ENCODE assay signal across 27 cellular contexts in the genomic region with DNA sequence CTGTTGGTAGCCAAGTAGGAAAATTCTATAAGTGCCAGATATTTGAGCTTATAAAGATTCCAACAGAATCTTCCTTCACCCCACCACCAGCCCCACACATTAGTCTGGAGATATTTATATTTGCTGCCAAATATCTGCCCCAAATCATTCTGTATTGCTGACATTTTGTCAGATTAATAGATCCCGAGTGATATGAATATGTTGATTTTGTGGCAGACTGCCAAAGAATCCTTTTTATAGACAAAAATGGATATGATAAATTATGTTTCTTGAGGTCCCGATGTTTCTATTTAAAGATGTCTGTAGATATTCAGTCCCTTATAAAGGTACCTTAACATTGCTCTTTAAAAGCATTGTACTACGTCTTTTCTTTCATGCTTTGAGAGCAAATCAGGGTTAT.
DNase-seq lines count a peak whose midpoint lies in the region; ATAC-seq, FAIRE-seq and TF ChIP-seq lines count a peak whose summit lies in the region.
"Had no signal": no experiment of that assay in that cellular context is flagged by ENCODE, and none has a peak within 500 bp of the region (broad histone marks: within the 10 kb centered on the region; RNA-seq: fewer than 3 reads in every experiment).

No MANE protein-coding gene starts in this region.

- BruUV-seq in endothelial cell of umbilical vein (replicated peaks; lab: Mats Ljungman, UMichigan) (no TSS peak), A673 (replicated peaks; lab: Mats Ljungman, UMichigan) (no TSS peak)

- H3K27me3 ChIP-seq in MG63 (no peaks in the 10 kb centered on the region), endothelial cell of umbilical vein (ENCODE audit: control insufficient read depth in 2 of 2, insufficient read depth in 2 of 2, low read length in 2 of 2) (no peaks in the 10 kb centered on the region), tibial artery (no peaks in the 10 kb centered on the region), A673 (replicated peaks; ENCODE audit: insufficient read depth, low read depth, low read length, poor library complexity) (no peaks in the 10 kb centered on the region)
- H3K27me3 ChIP-seq: foreskin keratinocyte, heart right ventricle had no signal

- H3K27ac ChIP-seq in endothelial cell of umbilical vein (ENCODE audit: insufficient read depth, low read depth, low read length) (no peak overlapping the region), tibial artery (peak overlapping the region; percentile 49 to 56), A673 (ENCODE audit: low read depth, low read length, poor library complexity, severe bottlenecking) (no peak overlapping the region)
- H3K27ac ChIP-seq: foreskin keratinocyte had no signal

- TF ChIP-seq CTCF in endothelial cell of umbilical vein (IDR thresholded peaks at IDR 0.05; ENCODE audit: extremely low read depth in 1 of 2, insufficient read depth in 1 of 2, low read depth in 1 of 2, low read length in 2 of 2): no peak
- no peak for TF ChIP-seq CTCF in nephron (IDR thresholded peaks at IDR 0.05; ENCODE audit: unreplicated experiment in 3 of 3)
- no peak for TF ChIP-seq CTCF in tibial artery (IDR thresholded peaks at IDR 0.05)
- TF ChIP-seq CTCF in A673 (conservative IDR thresholded peaks at IDR 0.05; ENCODE audit: low read depth, low read length): no peak

- no peaks in the 10 kb centered on the region for H4K20me1 ChIP-seq in endothelial cell of umbilical vein (replicated peaks; ENCODE audit: control insufficient read depth, extremely low read depth, insufficient read depth, low read length)

- POLR2A ChIA-PET in endothelial cell of umbilical vein (lab: Charles Lee) (no interaction called here), A673 (lab: Charles Lee; ENCODE audit: low non-redundant PET) (no interaction called here)

- no peaks in the 10 kb centered on the region for H3K9me1 ChIP-seq in endothelial cell of umbilical vein (replicated peaks; ENCODE audit: control insufficient read depth, extremely low read depth, insufficient read depth, low read length)

- no peak for DNase-seq in MG63
- no peak for DNase-seq in endothelial cell of umbilical vein (ENCODE audit: low read depth, low spot score)
- no peak for DNase-seq in tibial artery
- DNase-seq in activated T-cell treated with anti-CD3 and anti-CD28 coated beads, Interleukin-2, amount 50 U/mL, for 24 hours: no peak
- no peak for DNase-seq in A673 (ENCODE audit: low spot score)
- DNase-seq: activated CD4-positive, CD25-positive, alpha-beta regulatory T cell treated with anti-CD3 and anti-CD28 coated beads, Interleukin-2, amount 50 U/mL, for 72 hours; activated gamma-delta T cell; activated naive CD8-positive, alpha-beta T cell treated with anti-CD3 and anti-CD28 coated beads, Interleukin-2, amount 10 ng/mL, durations not matched to agents 7 days and 5 days; C1 segment of cervical spinal cord; COR-L47; foreskin keratinocyte; H9; heart right ventricle; KG1; NCI-H1436; NCI-H446 treated with DMSO at 0.1 percent for 48 hours; NCI-H82; nucleus accumbens; trophoblast cell had no signal

- peak; percentile 47 for FAIRE-seq in endothelial cell of umbilical vein (lab: Jason Lieb, UNC)
- FAIRE-seq: HTR-8/SVneo had no signal

- no peak for TF ChIP-seq POLR2A in endothelial cell of umbilical vein (IDR thresholded peaks at IDR 0.05; ENCODE audit: low read depth, low read length)

- no peaks in the 10 kb centered on the region for H3K27me3 Mint-ChIP-seq in nephron (ENCODE audit: low read depth)
- no peaks in the 10 kb centered on the region for H3K27me3 Mint-ChIP-seq in activated T-cell treated with anti-CD3 and anti-CD28 coated beads, Interleukin-2, amount 50 U/mL, for 24 hours
- H3K27me3 Mint-ChIP-seq: activated naive CD8-positive, alpha-beta T cell treated with anti-CD3 and anti-CD28 coated beads, Interleukin-2, amount 10 ng/mL, durations not matched to agents 7 days and 5 days; stimulated activated naive CD8-positive, alpha-beta T cell treated with anti-CD3 and anti-CD28 coated beads, Interleukin-15, Interleukin-2, amounts not matched to agents 100 ng/mL and 50 ng/mL, for 24 hours had no signal

- no peaks in the 10 kb centered on the region for H3K4me1 ChIP-seq in endothelial cell of umbilical vein (ENCODE audit: control insufficient read depth, extremely low read depth, insufficient read depth, low read length)
- H3K4me1 ChIP-seq in tibial artery: peaks cover 0 to 23% (median 8%) of the 10 kb centered on the region in 4 donors
- no peaks in the 10 kb centered on the region for H3K4me1 ChIP-seq in A673 (ENCODE audit: insufficient read depth, low read length, poor library complexity, severe bottlenecking)
- H3K4me1 ChIP-seq: foreskin keratinocyte had no signal

- no peak overlapping the region for H3K9ac ChIP-seq in endothelial cell of umbilical vein (replicated peaks; ENCODE audit: extremely low read depth, insufficient read depth, low read length)

- intact Hi-C loops in endothelial cell of umbilical vein (cut with micrococcal nuclease) (no loop called here), tibial artery (cut with DNase I; ENCODE audit: low total_unique reads) (no loop called here), A673 (cut with micrococcal nuclease; ENCODE audit: unreplicated experiment) (no loop called here)

- no peaks in the 10 kb centered on the region for H3K79me2 ChIP-seq in endothelial cell of umbilical vein (ENCODE audit: control insufficient read depth, insufficient read depth, low read length)

- H3K4me3 ChIP-seq in MG63 (0 out of 2 replicates have a peak overlapping the region, but pooled peaks have one; percentile 1), endothelial cell of umbilical vein (replicated peaks in 1 of 3; ENCODE audit: insufficient read depth in 1 of 3, low read depth in 1 of 3, low read length in 3 of 3) (no peak overlapping the region), tibial artery (peak overlapping the region; percentile 5 to 16), A673 (ENCODE audit: low read depth, low read length, poor library complexity, severe bottlenecking) (no peak overlapping the region)
- H3K4me3 ChIP-seq: lung had no signal

- H3K36me3 ChIP-seq in MG63 (no peaks in the 10 kb centered on the region), endothelial cell of umbilical vein (ENCODE audit: control insufficient read depth in 2 of 2, extremely low read depth in 1 of 2, insufficient read depth in 2 of 2, low read length in 2 of 2) (no peaks in the 10 kb centered on the region), tibial artery (no peaks in the 10 kb centered on the region), A673 (ENCODE audit: insufficient read depth, low read length, poor library complexity, severe bottlenecking) (no peaks in the 10 kb centered on the region)
- H3K36me3 ChIP-seq: heart right ventricle had no signal

- ATAC-seq in HG02610 (IDR thresholded peaks at IDR 0.05; ENCODE audit: unreplicated experiment): no peak
- ATAC-seq in GM21515 (IDR thresholded peaks at IDR 0.05; ENCODE audit: unreplicated experiment): no peak
- ATAC-seq: heart right ventricle had no signal

- H3K4me3 Mint-ChIP-seq in nephron: peak overlapping the region in 1 of 3 experiments; percentile 68
- no peak overlapping the region for H3K4me3 Mint-ChIP-seq in activated T-cell treated with anti-CD3 and anti-CD28 coated beads, Interleukin-2, amount 50 U/mL, for 24 hours
- H3K4me3 Mint-ChIP-seq: activated naive CD8-positive, alpha-beta T cell treated with anti-CD3 and anti-CD28 coated beads, Interleukin-2, amount 10 ng/mL, durations not matched to agents 7 days and 5 days; brain; H9; stimulated activated naive CD8-positive, alpha-beta T cell treated with anti-CD3 and anti-CD28 coated beads, Interleukin-15, Interleukin-2, amounts not matched to agents 100 ng/mL and 50 ng/mL, for 24 hours; T-helper 1 cell treated with Interleukin-12 subunit alpha and Interleukin-12 subunit beta and Interleukin-4 antibody, amounts not matched to agents 30 μg/mL and 1 μg/mL, for 36 hours had no signal

- H3K27ac Mint-ChIP-seq in nephron: peak overlapping the region; percentile 82 to 86 (median 85)
- no peak overlapping the region for H3K27ac Mint-ChIP-seq in activated T-cell treated with anti-CD3 and anti-CD28 coated beads, Interleukin-2, amount 50 U/mL, for 24 hours
- H3K27ac Mint-ChIP-seq: activated naive CD8-positive, alpha-beta T cell treated with anti-CD3 and anti-CD28 coated beads, Interleukin-2, amount 10 ng/mL, durations not matched to agents 7 days and 5 days; H9; stimulated activated naive CD8-positive, alpha-beta T cell treated with anti-CD3 and anti-CD28 coated beads, Interleukin-15, Interleukin-2, amounts not matched to agents 100 ng/mL and 50 ng/mL, for 24 hours; T-helper 1 cell treated with Interleukin-12 subunit alpha and Interleukin-12 subunit beta and Interleukin-4 antibody, amounts not matched to agents 30 μg/mL and 1 μg/mL, for 36 hours had no signal

- H3K36me3 Mint-ChIP-seq in nephron (ENCODE audit: low read depth): no peaks in the 10 kb centered on the region
- no peaks in the 10 kb centered on the region for H3K36me3 Mint-ChIP-seq in activated T-cell treated with anti-CD3 and anti-CD28 coated beads, Interleukin-2, amount 50 U/mL, for 24 hours (ENCODE audit: low read depth)
- H3K36me3 Mint-ChIP-seq: activated naive CD8-positive, alpha-beta T cell treated with anti-CD3 and anti-CD28 coated beads, Interleukin-2, amount 10 ng/mL, durations not matched to agents 7 days and 5 days; brain had no signal

- H3K9me3 Mint-ChIP-seq in nephron: no peaks in the 10 kb centered on the region
- H3K9me3 Mint-ChIP-seq in activated T-cell treated with anti-CD3 and anti-CD28 coated beads, Interleukin-2, amount 50 U/mL, for 24 hours: no peaks in the 10 kb centered on the region
- H3K9me3 Mint-ChIP-seq: H9; stimulated activated naive CD8-positive, alpha-beta T cell treated with anti-CD3 and anti-CD28 coated beads, Interleukin-15, Interleukin-2, amounts not matched to agents 100 ng/mL and 50 ng/mL, for 24 hours; T-helper 1 cell treated with Interleukin-12 subunit alpha and Interleukin-12 subunit beta and Interleukin-4 antibody, amounts not matched to agents 30 μg/mL and 1 μg/mL, for 36 hours had no signal

- H3K4me2 ChIP-seq in endothelial cell of umbilical vein (ENCODE audit: insufficient read depth, low read length): no peak overlapping the region

- H3K9me3 ChIP-seq in MG63 (no peaks in the 10 kb centered on the region), endothelial cell of umbilical vein (replicated peaks; ENCODE audit: control insufficient read depth, insufficient read depth, low read length) (no peaks in the 10 kb centered on the region), tibial artery (no peaks in the 10 kb centered on the region), A673 (ENCODE audit: low read depth, low read length, poor library complexity, severe bottlenecking) (no peaks in the 10 kb centered on the region)
- H3K9me3 ChIP-seq: heart right ventricle had no signal

- H3K4me1 Mint-ChIP-seq in nephron: peaks cover 30% of the 10 kb centered on the region
- no peaks in the 10 kb centered on the region for H3K4me1 Mint-ChIP-seq in activated T-cell treated with anti-CD3 and anti-CD28 coated beads, Interleukin-2, amount 50 U/mL, for 24 hours (ENCODE audit: low read depth)
- H3K4me1 Mint-ChIP-seq: activated naive CD8-positive, alpha-beta T cell treated with anti-CD3 and anti-CD28 coated beads, Interleukin-2, amount 10 ng/mL, durations not matched to agents 7 days and 5 days had no signal

- dilution Hi-C loops in endothelial cell of umbilical vein (cut with MboI; ENCODE audit: extremely low pct_ligation_motif_present, low sequenced_read_pairs): no loop called here

- H2AFZ ChIP-seq in endothelial cell of umbilical vein (ENCODE audit: low read depth, low read length): peak overlapping the region; percentile 58

- CTCF ChIA-PET in endothelial cell of umbilical vein (lab: Charles Lee): interaction anchor here (1.4 to 2.0 kb wide), 3 partner anchors 31 to 306 kb away, joined by 3 to 8 read pairs (median 4); no protein-coding TSS in a partner anchor
- CTCF ChIA-PET in A673 (lab: Charles Lee): no interaction called here

Comparison
In these comparisons a context has a peak if more than half of its experiments do, and no peak if none do; other contexts are left out.
1. H3K4me3 ChIP-seq: peak in MG63 (single experiment) and tibial artery (2 of 2); none in endothelial cell of umbilical vein (0 of 3) and A673 (single experiment).
2. H3K27ac ChIP-seq: peak in tibial artery (2 of 2); none in endothelial cell of umbilical vein (single experiment) and A673 (single experiment).